In genomic region chrX:110241816-110242215, GRCh38 we compare ENCODE assay signal across 15 cellular contexts.
DNase-seq lines count a peak whose midpoint lies in the region; ATAC-seq and TF ChIP-seq lines count a peak whose summit lies in the region.
"Had no signal": no experiment of that assay in that cellular context is flagged by ENCODE, and none has a peak within 500 bp of the region (broad histone marks: within the 10 kb centered on the region; RNA-seq: fewer than 3 reads in every experiment).

No MANE protein-coding gene starts in this region.

- intact Hi-C loops in gastrocnemius medialis (cut with DNase I; ENCODE audit: low total_unique reads) = no loop called here
- intact Hi-C loops in activated T-helper 1 cell treated with anti-CD3 and anti-CD28 coated beads, Interleukin-12 subunit alpha, Interleukin-12 subunit beta, Interleukin-2, Interleukin-4 antibody, amounts not matched to agents 30 ng/mL and 10 ng/mL and 1 ng/mL, durations not matched to agents 14 hours and 24 hours and 36 hours (cut with micrococcal nuclease) = no loop called here

- DNase-seq in M059J (ENCODE audit: low read depth) (peak; percentile 61), astrocyte of the hippocampus (ENCODE audit: low read depth, low spot score) (peak; percentile 58), glomerular visceral epithelial cell (ENCODE audit: extremely low spot score) (peak; percentile 4), gastrocnemius medialis (peak; percentile 6 to 30), cerebellar nuclear complex (lab: John Stamatoyannopoulos, UW) (no peak)
- DNase-seq in activated T-helper 1 cell treated with anti-CD3 and anti-CD28 coated beads, Interleukin-12 subunit alpha, Interleukin-12 subunit beta, Interleukin-2, Interleukin-4 antibody, amounts not matched to agents 30 ng/mL and 10 ng/mL and 1 ng/mL, durations not matched to agents 14 hours and 24 hours and 36 hours (ENCODE audit: low spot score) = no peak
- DNase-seq: activated CD4-positive, alpha-beta T cell treated with anti-CD3 and anti-CD28 coated beads, Interleukin-2, amount 10 ng/mL, durations not matched to agents 7 days and 5 days; activated T-cell treated with anti-CD3 and anti-CD28 coated beads, Interleukin-2, amount 50 U/mL, for 24 hours; foreskin fibroblast; NCI-H187 treated with DMSO at 0.1 percent for 48 hours; NK-92 treated with Interleukin-12 subunit alpha and Interleukin-12 subunit beta, amount 100 ng/mL, for 24 hours; SHP77 treated with DMSO at 0.1 percent for 48 hours; trophoblast cell had no signal

- in situ Hi-C loops in gastrocnemius medialis (cut with MboI; ENCODE audit: low sequenced_read_pairs in 4 of 4) = no loop called here

- peaks cover 46% of the 10 kb centered on the region for H3K4me1 Mint-ChIP-seq in activated T-helper 1 cell treated with anti-CD3 and anti-CD28 coated beads, Interleukin-12 subunit alpha, Interleukin-12 subunit beta, Interleukin-2, Interleukin-4 antibody, amounts not matched to agents 30 ng/mL and 10 ng/mL and 1 ng/mL, durations not matched to agents 14 hours and 24 hours and 36 hours (ENCODE audit: low read depth)

- no peak overlapping the region for H3K27ac ChIP-seq in gastrocnemius medialis
- H3K27ac ChIP-seq: adrenal gland had no signal

- peaks cover 15% of the 10 kb centered on the region for H3K36me3 Mint-ChIP-seq in activated T-helper 1 cell treated with anti-CD3 and anti-CD28 coated beads, Interleukin-12 subunit alpha, Interleukin-12 subunit beta, Interleukin-2, Interleukin-4 antibody, amounts not matched to agents 30 ng/mL and 10 ng/mL and 1 ng/mL, durations not matched to agents 14 hours and 24 hours and 36 hours (ENCODE audit: low read depth)

- no peaks in the 10 kb centered on the region for H3K27me3 ChIP-seq in gastrocnemius medialis
- H3K27me3 ChIP-seq: adrenal gland had no signal

- H3K4me3 Mint-ChIP-seq in activated T-helper 1 cell treated with anti-CD3 and anti-CD28 coated beads, Interleukin-12 subunit alpha, Interleukin-12 subunit beta, Interleukin-2, Interleukin-4 antibody, amounts not matched to agents 30 ng/mL and 10 ng/mL and 1 ng/mL, durations not matched to agents 14 hours and 24 hours and 36 hours = no peak overlapping the region
- H3K4me3 Mint-ChIP-seq: activated CD4-positive, alpha-beta T cell treated with anti-CD3 and anti-CD28 coated beads, Interleukin-2, amount 10 ng/mL, durations not matched to agents 7 days and 5 days; activated T-cell treated with anti-CD3 and anti-CD28 coated beads, Interleukin-2, amount 50 U/mL, for 24 hours had no signal

- no peak for TF ChIP-seq POLR2A in gastrocnemius medialis (IDR thresholded peaks at IDR 0.05)

- peaks cover 15% of the 10 kb centered on the region for H3K9me3 Mint-ChIP-seq in activated T-helper 1 cell treated with anti-CD3 and anti-CD28 coated beads, Interleukin-12 subunit alpha, Interleukin-12 subunit beta, Interleukin-2, Interleukin-4 antibody, amounts not matched to agents 30 ng/mL and 10 ng/mL and 1 ng/mL, durations not matched to agents 14 hours and 24 hours and 36 hours

- H3K9me3 ChIP-seq in gastrocnemius medialis = no peaks in the 10 kb centered on the region
- H3K9me3 ChIP-seq: adrenal gland had no signal

- no peaks in the 10 kb centered on the region for H3K27me3 Mint-ChIP-seq in activated T-helper 1 cell treated with anti-CD3 and anti-CD28 coated beads, Interleukin-12 subunit alpha, Interleukin-12 subunit beta, Interleukin-2, Interleukin-4 antibody, amounts not matched to agents 30 ng/mL and 10 ng/mL and 1 ng/mL, durations not matched to agents 14 hours and 24 hours and 36 hours (ENCODE audit: insufficient read depth)
- H3K27me3 Mint-ChIP-seq: activated CD4-positive, alpha-beta T cell treated with anti-CD3 and anti-CD28 coated beads, Interleukin-2, amount 10 ng/mL, durations not matched to agents 7 days and 5 days had no signal

- peak; percentile 36 to 42 for ATAC-seq in gastrocnemius medialis
- ATAC-seq in GM18861 (IDR thresholded peaks at IDR 0.05; ENCODE audit: unreplicated experiment) = no peak

- no peaks in the 10 kb centered on the region for H3K4me1 ChIP-seq in gastrocnemius medialis

- no peak for TF ChIP-seq CTCF in gastrocnemius medialis (IDR thresholded peaks at IDR 0.05 in 4 of 5, conservative IDR thresholded peaks at IDR 0.05 in 1 of 5)

- H3K36me3 ChIP-seq in gastrocnemius medialis = no peaks in the 10 kb centered on the region
- H3K36me3 ChIP-seq: adrenal gland had no signal

- no peak overlapping the region for H3K27ac Mint-ChIP-seq in activated T-helper 1 cell treated with anti-CD3 and anti-CD28 coated beads, Interleukin-12 subunit alpha, Interleukin-12 subunit beta, Interleukin-2, Interleukin-4 antibody, amounts not matched to agents 30 ng/mL and 10 ng/mL and 1 ng/mL, durations not matched to agents 14 hours and 24 hours and 36 hours
- H3K27ac Mint-ChIP-seq: activated CD4-positive, alpha-beta T cell treated with anti-CD3 and anti-CD28 coated beads, Interleukin-2, amount 10 ng/mL, durations not matched to agents 7 days and 5 days; activated T-cell treated with anti-CD3 and anti-CD28 coated beads, Interleukin-2, amount 50 U/mL, for 24 hours had no signal

- H3K4me3 ChIP-seq in gastrocnemius medialis = no peak overlapping the region
- H3K4me3 ChIP-seq: adrenal gland had no signal

Comparison
In these comparisons a context has a peak if more than half of its experiments do, and no peak if none do; other contexts are left out.
1. DNase-seq: peak in M059J (single experiment), astrocyte of the hippocampus (single experiment), glomerular visceral epithelial cell (single experiment) and gastrocnemius medialis (2 of 2); none in cerebellar nuclear complex (0 of 2) and activated T-helper 1 cell treated with anti-CD3 and anti-CD28 coated beads, Interleukin-12 subunit alpha, Interleukin-12 subunit beta, Interleukin-2, Interleukin-4 antibody, amounts not matched to agents 30 ng/mL and 10 ng/mL and 1 ng/mL, durations not matched to agents 14 hours and 24 hours and 36 hours (single experiment).